ENCODE assay signal across 15 cellular contexts in the genomic region with DNA sequence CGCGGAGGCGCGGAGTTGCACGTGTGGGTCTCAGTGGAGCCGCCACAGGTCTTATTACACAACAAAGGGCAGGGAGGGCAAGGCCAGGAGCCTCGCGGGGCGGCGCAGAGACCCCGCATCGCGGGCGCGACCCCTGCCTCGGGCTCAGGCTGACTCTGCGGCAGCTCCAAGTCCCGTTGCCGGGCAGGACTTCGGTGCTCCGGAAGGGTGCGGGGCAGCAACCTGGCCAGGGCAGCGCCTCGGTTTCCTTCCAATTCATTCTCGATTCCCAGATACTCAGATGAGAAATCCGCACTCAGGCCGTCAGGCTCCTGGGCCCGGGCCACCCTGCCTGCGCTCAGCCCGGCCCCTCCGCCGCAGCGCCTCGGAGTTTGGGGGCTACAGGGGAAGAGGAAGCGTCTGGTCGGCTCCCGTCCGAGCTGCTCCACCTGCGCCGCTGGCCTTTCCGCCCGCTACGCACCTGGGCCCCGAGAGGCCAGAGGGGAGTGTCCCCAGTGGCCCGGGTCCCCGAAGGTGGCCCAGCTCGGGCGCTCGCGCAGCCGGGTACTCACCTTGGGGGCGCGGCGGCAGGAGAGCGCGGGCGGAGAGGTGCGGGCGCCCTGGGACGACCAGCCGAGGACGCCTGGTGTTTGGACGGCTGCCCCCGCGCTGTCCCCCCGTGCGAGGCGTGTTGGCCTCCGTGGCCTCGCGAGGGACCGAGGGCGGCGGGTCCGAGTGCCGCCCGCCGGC. TPM values are rescaled to one million over a fixed set of nuclear protein-coding genes. Genes with fewer than 3 reads are reported as not detected.
DNase-seq lines count a peak whose midpoint lies in the region; ATAC-seq, FAIRE-seq and TF ChIP-seq lines count a peak whose summit lies in the region.
"Had no signal": no experiment of that assay in that cellular context is flagged by ENCODE, and none has a peak within 500 bp of the region (broad histone marks: within the 10 kb centered on the region; RNA-seq: fewer than 3 reads in every experiment).

No MANE protein-coding gene starts in this region.

- ATAC-seq in activated T-cell treated with anti-CD3 and anti-CD28 coated beads, Interleukin-2, amount 50 U/mL, for 4 hours = no peak
- ATAC-seq in left cardiac atrium = no peak

- peaks cover 11% of the 10 kb centered on the region for H3K4me1 ChIP-seq in ovary (ENCODE audit: insufficient read depth)
- H3K4me1 ChIP-seq in urinary bladder (ENCODE audit: insufficient read depth) = no peaks in the 10 kb centered on the region

- no peak for TF ChIP-seq CTCF in ovary (IDR thresholded peaks at IDR 0.05)

- TF ChIP-seq EP300 in ovary (IDR thresholded peaks at IDR 0.05) = no peak

- no peak overlapping the region for H3K27ac Mint-ChIP-seq in activated T-cell treated with anti-CD3 and anti-CD28 coated beads, Interleukin-2, amount 50 U/mL, for 24 hours

- TF ChIP-seq POLR2A in ovary (IDR thresholded peaks at IDR 0.05) (no peak), H54 (IDR thresholded peaks at IDR 0.05; ENCODE audit: low read depth, low read length) (no peak)

- FAIRE-seq in H54 (lab: Jason Lieb, UNC) = no peak
- FAIRE-seq: GM18507, islet of Langerhans had no signal

- H3K9me3 ChIP-seq in ovary = no peaks in the 10 kb centered on the region

- peaks cover 8% of the 10 kb centered on the region for H3K27me3 ChIP-seq in ovary

- peaks cover 37% of the 10 kb centered on the region for H3K27me3 Mint-ChIP-seq in activated T-cell treated with anti-CD3 and anti-CD28 coated beads, Interleukin-2, amount 50 U/mL, for 4 hours (ENCODE audit: low read depth)
- H3K27me3 Mint-ChIP-seq in activated T-cell treated with anti-CD3 and anti-CD28 coated beads, Interleukin-2, amount 50 U/mL, for 24 hours = peaks cover 47% of the 10 kb centered on the region

- no peak for DNase-seq in activated T-cell treated with anti-CD3 and anti-CD28 coated beads, Interleukin-2, amount 50 U/mL, for 4 hours
- no peak for DNase-seq in activated T-cell treated with anti-CD3 and anti-CD28 coated beads, Interleukin-2, amount 50 U/mL, for 24 hours
- DNase-seq in left cardiac atrium (peak; percentile 15), ovary (peak in 3 of 5 donors; percentile 20 to 47 (median 38)), putamen (ENCODE audit: low spot score) (no peak), H54 (ENCODE audit: insufficient read length, low spot score) (no peak)
- DNase-seq in stimulated activated CD4-positive, alpha-beta T cell treated with anti-CD3 and anti-CD28 coated beads, Interleukin-15, amount 100 ng/mL, for 24 hours = no peak
- DNase-seq: activated CD4-positive, CD25-positive, alpha-beta regulatory T cell treated with anti-CD3 and anti-CD28 coated beads, Interleukin-2, amount 50 U/mL, for 72 hours; DND-41; Karpas-422; SHP77 treated with DMSO at 0.1 percent for 48 hours had no signal

- H3K36me3 ChIP-seq in ovary = no peaks in the 10 kb centered on the region
- H3K36me3 ChIP-seq in urinary bladder (ENCODE audit: insufficient read depth) = no peaks in the 10 kb centered on the region

- WGBS in ovary, 3 donors = 3 to 6% (median 4%) methylated on average over 42 to 78 of the region's 78 CpGs
- WGBS in urinary bladder = 4% methylated on average over 78 of the region's 78 CpGs

- no peaks in the 10 kb centered on the region for H3K9me3 Mint-ChIP-seq in activated T-cell treated with anti-CD3 and anti-CD28 coated beads, Interleukin-2, amount 50 U/mL, for 4 hours
- H3K9me3 Mint-ChIP-seq in activated T-cell treated with anti-CD3 and anti-CD28 coated beads, Interleukin-2, amount 50 U/mL, for 24 hours = no peaks in the 10 kb centered on the region

- no peaks in the 10 kb centered on the region for H3K36me3 Mint-ChIP-seq in activated T-cell treated with anti-CD3 and anti-CD28 coated beads, Interleukin-2, amount 50 U/mL, for 4 hours (ENCODE audit: insufficient read depth)
- no peaks in the 10 kb centered on the region for H3K36me3 Mint-ChIP-seq in activated T-cell treated with anti-CD3 and anti-CD28 coated beads, Interleukin-2, amount 50 U/mL, for 24 hours (ENCODE audit: low read depth)

- peaks cover 3% of the 10 kb centered on the region for H3K4me1 Mint-ChIP-seq in activated T-cell treated with anti-CD3 and anti-CD28 coated beads, Interleukin-2, amount 50 U/mL, for 4 hours (ENCODE audit: low read depth)
- H3K4me1 Mint-ChIP-seq in activated T-cell treated with anti-CD3 and anti-CD28 coated beads, Interleukin-2, amount 50 U/mL, for 24 hours (ENCODE audit: low read depth) = peaks cover 4% of the 10 kb centered on the region

- H3K27ac ChIP-seq in ovary = peak overlapping the region in 1 of 2 donors; percentile 53
- no peak overlapping the region for H3K27ac ChIP-seq in urinary bladder (ENCODE audit: low read depth)
- H3K27ac ChIP-seq: 22Rv1 had no signal

- peak overlapping the region; percentile 31 for H3K4me3 Mint-ChIP-seq in activated T-cell treated with anti-CD3 and anti-CD28 coated beads, Interleukin-2, amount 50 U/mL, for 4 hours
- no peak overlapping the region for H3K4me3 Mint-ChIP-seq in activated T-cell treated with anti-CD3 and anti-CD28 coated beads, Interleukin-2, amount 50 U/mL, for 24 hours

- peak overlapping the region; percentile 43 for H3K4me3 ChIP-seq in ovary
- H3K4me3 ChIP-seq in urinary bladder (ENCODE audit: low read depth, low read length) = peak overlapping the region; percentile 79

- intact Hi-C loops in left cardiac atrium (cut with DNase I) = loop anchor here in 1 of 2 donors (10.0 kb wide), 1 partner anchor 337 kb away; no protein-coding TSS in a partner anchor
- intact Hi-C loops in ovary (cut with DNase I) = loop anchor here (2.0 to 10.0 kb wide), 4 partner anchors 157 to 344 kb away; no protein-coding TSS in a partner anchor

RNA-seq across cellular contexts. Expression of gene PRDM16, which starts 1.2 kb away (rescaled TPM):
- under 1 TPM in 2 of 3 donors, not detected in 1; 0.05 to 0.22 TPM for total RNA-seq in activated T-cell treated with anti-CD3 and anti-CD28 coated beads, Interleukin-2, amount 50 U/mL, for 4 hours
- total RNA-seq in left cardiac atrium (1 to 10 TPM in 1 of 2 donors, under 1 TPM in 1; 0.99 to 1.2 TPM), ovary (10 to 100 TPM in 2 of 7 donors, 1 to 10 TPM in 5; 1.1 to 17.3 (median 4.3) TPM), urinary bladder (3.7 TPM)
- polyA plus RNA-seq in ovary (1 to 10 TPM; 1.3 to 1.9 TPM), urinary bladder (2.8 TPM)

RNA-seq across cellular contexts. Expression of gene ACTRT2, which starts 46.6 kb away (rescaled TPM):
- not detected for total RNA-seq in activated T-cell treated with anti-CD3 and anti-CD28 coated beads, Interleukin-2, amount 50 U/mL, for 4 hours
- total RNA-seq in left cardiac atrium (not detected), ovary (not detected), urinary bladder (not detected)
- polyA plus RNA-seq in ovary (not detected), urinary bladder (not detected)

Comparison
In these comparisons a context has a peak if more than half of its experiments do, and no peak if none do; other contexts are left out.
1. DNase-seq: peak in left cardiac atrium (single experiment) and ovary (3 of 5); none in activated T-cell treated with anti-CD3 and anti-CD28 coated beads, Interleukin-2, amount 50 U/mL, for 4 hours (single experiment), activated T-cell treated with anti-CD3 and anti-CD28 coated beads, Interleukin-2, amount 50 U/mL, for 24 hours (single experiment), putamen (single experiment), stimulated activated CD4-positive, alpha-beta T cell treated with anti-CD3 and anti-CD28 coated beads, Interleukin-15, amount 100 ng/mL, for 24 hours (single experiment) and H54 (single experiment).